ENCODE assay signal across 8 cellular contexts in the genomic region with DNA sequence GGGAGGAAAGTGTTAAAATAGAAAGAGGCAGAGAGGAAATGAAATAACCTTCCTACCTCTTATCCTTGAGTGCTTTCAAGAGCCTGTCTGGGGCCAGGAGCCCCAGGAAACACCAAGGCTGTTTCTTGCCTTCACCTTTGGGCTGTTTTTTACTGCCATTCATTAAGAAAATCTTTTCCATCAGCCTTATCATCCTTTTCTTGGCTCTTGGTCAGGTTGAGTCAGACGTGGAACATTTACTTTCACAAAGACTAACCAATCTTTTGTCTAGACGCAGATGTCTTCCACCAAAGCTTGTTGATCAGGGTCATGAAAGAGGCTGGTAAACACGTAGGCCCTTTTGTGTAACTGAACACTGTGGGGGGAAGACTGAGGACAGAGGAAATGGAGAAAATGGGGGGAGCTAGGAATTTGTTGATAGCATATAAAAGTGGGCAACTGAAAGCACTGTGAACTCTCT.
DNase-seq lines count a peak whose midpoint lies in the region; ATAC-seq and TF ChIP-seq lines count a peak whose summit lies in the region.

No MANE protein-coding gene starts in this region.

- peaks cover 28% of the 10 kb centered on the region for H3K27me3 Mint-ChIP-seq in activated T-helper 17 cell treated with anti-CD3 and anti-CD28 coated beads, Interleukin-2, amount 50 U/mL, for 72 hours
- H3K27me3 Mint-ChIP-seq in nephron progenitor cell (ENCODE audit: low read depth, poor library complexity) = peaks cover 3% of the 10 kb centered on the region

- H3K4me1 Mint-ChIP-seq in activated T-helper 17 cell treated with anti-CD3 and anti-CD28 coated beads, Interleukin-2, amount 50 U/mL, for 72 hours = peaks cover 13% of the 10 kb centered on the region
- peaks cover 61% of the 10 kb centered on the region for H3K4me1 Mint-ChIP-seq in nephron progenitor cell

- in situ Hi-C loops in GM13977 (cut with MboI; ENCODE audit: low pct_unique_long_range_greater_than_20kb, low sequenced_read_pairs, unreplicated experiment) (no loop called here), HAP-1 (cut with MboI; ENCODE audit: low sequenced_read_pairs) (no loop called here)

- DNase-seq in GM13977 (ENCODE audit: low spot score) = peak; percentile 25
- DNase-seq in nephron progenitor cell = no peak
- DNase-seq in NCI-H1105 (lab: John Stamatoyannopoulos, UW) = no peak
- DNase-seq in NCI-H1930 (lab: John Stamatoyannopoulos, UW) = no peak
- DNase-seq in activated CD4-positive, CD25-positive, alpha-beta regulatory T cell treated with anti-CD3 and anti-CD28 coated beads, Interleukin-2, amount 50 U/mL, for 72 hours = no peak
- DNase-seq in HAP-1 (ENCODE audit: low spot score in 2 of 2) = no peak

- H3K27ac Mint-ChIP-seq in activated T-helper 17 cell treated with anti-CD3 and anti-CD28 coated beads, Interleukin-2, amount 50 U/mL, for 72 hours = no peak overlapping the region
- peak overlapping the region; percentile 32 for H3K27ac Mint-ChIP-seq in nephron progenitor cell

- no peaks in the 10 kb centered on the region for H3K27me3 ChIP-seq in HAP-1 (ENCODE audit: low read depth)

- no peaks in the 10 kb centered on the region; the same call in 1 of the 2 replicates for H3K9me3 ChIP-seq in HAP-1

- H3K36me3 Mint-ChIP-seq in activated T-helper 17 cell treated with anti-CD3 and anti-CD28 coated beads, Interleukin-2, amount 50 U/mL, for 72 hours (ENCODE audit: low read depth) = no peaks in the 10 kb centered on the region
- no peaks in the 10 kb centered on the region for H3K36me3 Mint-ChIP-seq in nephron progenitor cell (ENCODE audit: low read depth)

- TF ChIP-seq CTCF in GM13977 (IDR thresholded peaks at IDR 0.05; ENCODE audit: extremely low read depth, insufficient read depth, missing control alignments) = no peak
- no peak for TF ChIP-seq CTCF in nephron progenitor cell (IDR thresholded peaks at IDR 0.05)

- H3K4me1 ChIP-seq in HAP-1 = no peaks in the 10 kb centered on the region

- ATAC-seq in HG02759 (IDR thresholded peaks at IDR 0.05; ENCODE audit: unreplicated experiment) = peak; percentile 46
- ATAC-seq in activated T-helper 17 cell treated with anti-CD3 and anti-CD28 coated beads, Interleukin-2, amount 50 U/mL, for 72 hours (replicated peaks) = peak; percentile 28

- H3K4me3 ChIP-seq in HAP-1 = no peak overlapping the region

- no peak overlapping the region for H3K4me3 Mint-ChIP-seq in activated T-helper 17 cell treated with anti-CD3 and anti-CD28 coated beads, Interleukin-2, amount 50 U/mL, for 72 hours
- H3K4me3 Mint-ChIP-seq in nephron progenitor cell = no peak overlapping the region

- H3K9me3 Mint-ChIP-seq in activated T-helper 17 cell treated with anti-CD3 and anti-CD28 coated beads, Interleukin-2, amount 50 U/mL, for 72 hours = no peaks in the 10 kb centered on the region
- peaks cover 3% of the 10 kb centered on the region for H3K9me3 Mint-ChIP-seq in nephron progenitor cell

- H3K36me3 ChIP-seq in HAP-1 (replicated peaks) = no peaks in the 10 kb centered on the region
